In the genomic region with DNA sequence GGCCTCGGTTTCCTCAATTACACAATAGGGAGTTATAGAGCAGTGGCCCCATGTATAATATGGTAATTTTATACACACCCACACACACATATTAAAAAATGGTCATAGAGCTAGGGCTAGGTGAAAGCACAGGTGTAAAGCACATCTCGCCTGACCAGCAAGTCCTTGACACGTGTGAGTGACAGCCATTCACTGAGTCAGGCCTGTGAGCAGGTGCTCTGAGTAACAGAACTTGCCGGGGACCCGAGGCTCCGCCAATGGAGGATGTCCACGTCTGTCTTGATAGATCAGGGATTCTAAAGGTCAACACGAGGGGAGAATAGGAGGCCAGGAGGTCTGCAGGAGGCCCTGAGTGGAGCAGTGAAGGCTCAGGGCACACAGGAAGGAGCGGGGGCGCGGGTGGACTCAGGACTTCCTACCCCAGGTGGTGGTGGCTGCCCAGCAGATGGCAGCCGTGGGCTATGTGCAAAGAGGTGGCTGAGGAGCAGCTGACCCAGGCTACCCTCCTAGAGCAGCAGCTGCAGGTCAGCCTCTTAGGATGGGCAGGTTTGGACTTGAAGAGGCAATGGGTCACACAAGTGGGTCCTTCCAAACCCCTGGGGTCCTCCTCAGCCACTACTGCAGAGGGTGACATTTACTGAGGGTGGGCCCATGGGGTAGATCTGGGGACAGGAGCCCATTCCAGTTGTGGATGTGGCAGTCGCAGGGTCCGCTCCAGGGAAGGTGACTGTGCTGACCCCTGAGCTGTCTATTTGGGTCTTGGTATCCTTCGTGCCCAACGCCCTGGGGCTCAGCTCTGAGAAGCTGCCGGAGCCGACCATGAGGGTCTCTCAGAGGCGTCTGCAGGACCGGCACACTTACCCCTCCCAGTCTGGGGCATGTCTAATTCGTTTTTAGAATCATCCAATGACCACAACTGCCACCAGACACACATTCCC, we compare ENCODE assay signal across 8 cellular contexts. TPM values are rescaled to one million over a fixed set of nuclear protein-coding genes. Genes with fewer than 3 reads are reported as not detected.
DNase-seq lines count a peak whose midpoint lies in the region; ATAC-seq and TF ChIP-seq lines count a peak whose summit lies in the region.

No MANE protein-coding gene starts in this region.

- H3K27ac ChIP-seq in VCaP = no peak overlapping the region
- H3K27ac ChIP-seq in body of pancreas = no peak overlapping the region

- 63 to 65% methylated on average over 12 to 21 of the region's 21 CpGs for WGBS in body of pancreas, 2 donors

- no peaks in the 10 kb centered on the region for H3K27me3 ChIP-seq in body of pancreas

- TF ChIP-seq POLR2A in body of pancreas (IDR thresholded peaks at IDR 0.05) = no peak

- TF ChIP-seq CTCF in VCaP (conservative IDR thresholded peaks at IDR 0.05) (peak; percentile 97), body of pancreas (IDR thresholded peaks at IDR 0.05) (peak; percentile 70 to 93 (median 90))

- DNase-seq in AG08395 (ENCODE audit: low spot score) (peak; percentile 89), NCI-H2107 treated with DMSO at 0.1 percent for 48 hours (lab: John Stamatoyannopoulos, UW; ENCODE audit: unreplicated experiment) (peak; percentile 24), body of pancreas (peak; percentile 82 to 85 (median 83)), iPS-NIHi7 (ENCODE audit: extremely low spot score) (peak; percentile 92)
- peak; percentile 53 to 69 for DNase-seq in stimulated activated CD4-positive, alpha-beta T cell treated with anti-CD3 and anti-CD28 coated beads, Interleukin-15, amount 100 ng/mL, for 1 hour (ENCODE audit: low read depth in 1 of 2, low spot score in 1 of 2)

- intact Hi-C loops in body of pancreas (cut with DNase I) = loop anchor here (5.0 kb wide), 1 partner anchor 151 kb away; a partner anchor contains a TSS

- no peaks in the 10 kb centered on the region for H3K4me1 ChIP-seq in body of pancreas

- H3K9me3 ChIP-seq in body of pancreas = no peaks in the 10 kb centered on the region

- H3K36me3 ChIP-seq in body of pancreas (replicated peaks in 1 of 2; ENCODE audit: insufficient read depth in 1 of 2, low read depth in 2 of 2) = peaks cover 0 to 40% of the 10 kb centered on the region in 2 donors

- H3K4me3 ChIP-seq in body of pancreas = no peak overlapping the region

- ATAC-seq in GM19397 (IDR thresholded peaks at IDR 0.05; ENCODE audit: unreplicated experiment) (peak; percentile 48), body of pancreas (peak; percentile 90), GM19463 (IDR thresholded peaks at IDR 0.05; ENCODE audit: unreplicated experiment) (no peak)

RNA-seq across cellular contexts. Expression of a gene that starts 45.9 kb away (rescaled TPM):
- under 1 TPM; 0.33 to 0.78 TPM for total RNA-seq in body of pancreas

Comparison
In these comparisons a context has a peak if more than half of its experiments do, and no peak if none do; other contexts are left out.
1. DNase-seq: peak in every context shown above with its lines; median percentile 92 in iPS-NIHi7; 89 in AG08395; 83 in body of pancreas; 61 in stimulated activated CD4-positive, alpha-beta T cell treated with anti-CD3 and anti-CD28 coated beads, Interleukin-15, amount 100 ng/mL, for 1 hour; 24 in NCI-H2107 treated with DMSO at 0.1 percent for 48 hours.